Comparison of ENCODE assay signal across 1 cellular context in the genomic region with DNA sequence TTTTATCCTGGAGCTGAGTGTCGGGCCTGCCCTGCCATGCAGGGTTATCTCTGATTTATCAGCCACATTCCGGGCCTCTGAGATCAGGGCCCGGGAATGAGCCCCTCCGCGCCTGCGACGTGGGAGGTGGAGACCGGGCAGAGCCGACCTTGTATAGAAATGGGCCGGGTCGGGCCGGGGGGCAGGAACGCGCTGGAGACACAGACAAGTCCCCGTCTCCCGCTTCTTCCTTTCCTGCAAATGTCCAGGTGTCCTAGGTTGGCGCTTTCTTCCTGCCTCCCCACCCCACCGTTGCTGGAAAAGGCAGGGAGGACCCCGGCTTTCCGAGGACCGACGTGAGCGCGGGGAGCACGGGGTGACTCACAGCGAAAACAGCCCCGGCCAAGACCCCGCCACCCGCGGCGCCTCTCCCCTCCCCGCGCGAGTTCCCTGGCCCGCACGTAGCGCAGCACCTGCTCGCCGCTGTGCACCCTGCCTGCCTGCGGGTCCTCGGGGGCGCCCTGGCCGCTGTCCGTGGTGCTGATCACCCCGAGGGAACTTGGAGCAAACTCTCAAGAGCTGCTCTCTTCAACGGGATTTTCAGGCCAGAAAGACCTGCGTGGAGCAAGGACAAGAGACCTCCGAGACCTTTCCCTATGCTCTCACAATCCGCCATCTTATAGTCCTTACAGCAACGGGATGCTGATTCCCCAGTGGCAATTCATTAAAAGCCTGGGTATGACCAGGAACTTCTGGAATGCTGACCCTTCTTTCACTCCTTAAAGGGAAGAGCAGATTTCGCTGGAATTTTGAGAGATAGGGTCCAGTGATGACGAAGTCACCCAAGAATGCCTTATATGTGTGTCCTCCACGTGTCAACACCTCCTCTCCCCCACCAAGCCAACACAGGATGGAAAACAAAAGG.
A peak's percentile ranks its signal among the peaks of the same experiment; 100 is the strongest.
TF ChIP-seq lines count a peak whose summit lies in the region.

No MANE protein-coding gene starts in this region.

TF ChIP-seq in K562, 482 proteins besides CTCF, POLR2A, EP300 and RAD21 (continued from another document and continues in another):
- TF ChIP-seq POU5F1 (IDR thresholded peaks at IDR 0.05; ENCODE audit: borderline replicate concordance, low read depth, low read length, partially characterized antibody) (no peak), SMAD3 (CRISPR knock-in tag; conservative IDR thresholded peaks at IDR 0.05) (0 out of 2 replicates have a peak, but pooled peaks have one; percentile 39), SP1 (CRISPR knock-in tag; IDR thresholded peaks at IDR 0.05) (peak; percentile 25; the same call in 1 of the 2 replicates), RBM34 (IDR thresholded peaks at IDR 0.05; ENCODE audit: borderline replicate concordance, insufficient read depth, low read length) (no peak), ZNF347 (CRISPR knock-in tag; IDR thresholded peaks at IDR 0.05; ENCODE audit: low read depth) (no peak), RBM14 (IDR thresholded peaks at IDR 0.05; ENCODE audit: borderline replicate concordance, insufficient read depth, low read depth, low read length) (no peak), ZNF445 (CRISPR knock-in tag; IDR thresholded peaks at IDR 0.05; ENCODE audit: low read depth) (no peak), ZBTB7A (IDR thresholded peaks at IDR 0.05; ENCODE audit: borderline replicate concordance, control insufficient read depth, low read depth, low read length) (peak; percentile 99), ADNP (tag; IDR thresholded peaks at IDR 0.05) (no peak), RBFOX2 (IDR thresholded peaks at IDR 0.05; ENCODE audit: low read depth, low read length) (no peak), NR4A1 (CRISPR knock-in tag; IDR thresholded peaks at IDR 0.05) (no peak), NR4A1 (tag; IDR thresholded peaks at IDR 0.05) (0 out of 2 replicates have a peak, but pooled peaks have one; percentile 21), ZKSCAN8 (CRISPR knock-in tag; IDR thresholded peaks at IDR 0.05) (no peak), KLF10 (CRISPR knock-in tag; IDR thresholded peaks at IDR 0.05) (no peak), ZBTB8A (IDR thresholded peaks at IDR 0.05; ENCODE audit: partially characterized antibody) (no peak), YBX1 (IDR thresholded peaks at IDR 0.05) (no peak), MAZ (CRISPR knock-in tag; conservative IDR thresholded peaks at IDR 0.05 in 1 of 2, IDR thresholded peaks at IDR 0.05 in 1 of 2) (peak; percentile 66 to 95; a peak in 3 of 4 replicates), MTA2 (IDR thresholded peaks at IDR 0.05; ENCODE audit: low read depth) (no peak), MEF2D (tag; conservative IDR thresholded peaks at IDR 0.05; ENCODE audit: low read depth) (no peak), ZNF384 (IDR thresholded peaks at IDR 0.05; ENCODE audit: low read depth, low read length) (peak; percentile 27; the same call in 1 of the 2 replicates), FOXM1 (IDR thresholded peaks at IDR 0.05; ENCODE audit: low read depth) (no peak), FOXM1 (CRISPR knock-in tag; IDR thresholded peaks at IDR 0.05; ENCODE audit: low read depth) (peak; percentile 88; the same call in 1 of the 2 replicates), RBM15 (IDR thresholded peaks at IDR 0.05; ENCODE audit: insufficient read depth, low read length) (no peak), CBX5 (IDR thresholded peaks at IDR 0.05; ENCODE audit: borderline replicate concordance, low read depth) (peak; percentile 31; the same call in 1 of the 2 replicates), RBM17 (IDR thresholded peaks at IDR 0.05; ENCODE audit: borderline replicate concordance, low read depth, low read length) (no peak), ZNF778 (CRISPR knock-in tag; IDR thresholded peaks at IDR 0.05) (no peak), JUNB (CRISPR knock-in tag; conservative IDR thresholded peaks at IDR 0.05) (no peak), HNRNPUL1 (IDR thresholded peaks at IDR 0.05; ENCODE audit: low read length) (no peak), SREBF1 (IDR thresholded peaks at IDR 0.05; ENCODE audit: borderline replicate concordance, low read depth, low read length) (no peak), MYBL2 (IDR thresholded peaks at IDR 0.05; ENCODE audit: low read depth) (no peak), MYBL2 (CRISPR knock-in tag; IDR thresholded peaks at IDR 0.05; ENCODE audit: borderline replicate concordance) (no peak), SMARCA5 (IDR thresholded peaks at IDR 0.05) (no peak), CBX1 (IDR thresholded peaks at IDR 0.05; ENCODE audit: low read depth) (0 out of 2 replicates have a peak, but pooled peaks have one; percentile 39), ARHGAP35 (IDR thresholded peaks at IDR 0.05; ENCODE audit: partially characterized antibody) (no peak)
- TF ChIP-seq, protein P1, sequence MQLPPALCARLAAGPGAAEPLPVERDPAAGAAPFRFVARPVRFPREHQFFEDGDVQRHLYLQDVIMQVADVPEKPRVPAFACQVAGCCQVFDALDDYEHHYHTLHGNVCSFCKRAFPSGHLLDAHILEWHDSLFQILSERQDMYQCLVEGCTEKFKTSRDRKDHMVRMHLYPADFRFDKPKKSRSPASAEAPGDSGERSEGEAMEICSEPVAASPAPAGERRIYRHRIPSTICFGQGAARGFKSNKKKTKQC (CRISPR knock-in tag; IDR thresholded peaks at IDR 0.05): peak; percentile 99
- TF ChIP-seq, protein P2, sequence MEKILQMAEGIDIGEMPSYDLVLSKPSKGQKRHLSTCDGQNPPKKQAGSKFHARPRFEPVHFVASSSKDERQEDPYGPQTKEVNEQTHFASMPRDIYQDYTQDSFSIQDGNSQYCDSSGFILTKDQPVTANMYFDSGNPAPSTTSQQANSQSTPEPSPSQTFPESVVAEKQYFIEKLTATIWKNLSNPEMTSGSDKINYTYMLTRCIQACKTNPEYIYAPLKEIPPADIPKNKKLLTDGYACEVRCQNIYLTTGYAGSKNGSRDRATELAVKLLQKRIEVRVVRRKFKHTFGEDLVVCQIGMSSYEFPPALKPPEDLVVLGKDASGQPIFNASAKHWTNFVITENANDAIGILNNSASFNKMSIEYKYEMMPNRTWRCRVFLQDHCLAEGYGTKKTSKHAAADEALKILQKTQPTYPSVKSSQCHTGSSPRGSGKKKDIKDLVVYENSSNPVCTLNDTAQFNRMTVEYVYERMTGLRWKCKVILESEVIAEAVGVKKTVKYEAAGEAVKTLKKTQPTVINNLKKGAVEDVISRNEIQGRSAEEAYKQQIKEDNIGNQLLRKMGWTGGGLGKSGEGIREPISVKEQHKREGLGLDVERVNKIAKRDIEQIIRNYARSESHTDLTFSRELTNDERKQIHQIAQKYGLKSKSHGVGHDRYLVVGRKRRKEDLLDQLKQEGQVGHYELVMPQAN (IDR thresholded peaks at IDR 0.05; ENCODE audit: borderline replicate concordance): peak; percentile 35; the same call in 1 of the 2 replicates
- TF ChIP-seq, protein P3, sequence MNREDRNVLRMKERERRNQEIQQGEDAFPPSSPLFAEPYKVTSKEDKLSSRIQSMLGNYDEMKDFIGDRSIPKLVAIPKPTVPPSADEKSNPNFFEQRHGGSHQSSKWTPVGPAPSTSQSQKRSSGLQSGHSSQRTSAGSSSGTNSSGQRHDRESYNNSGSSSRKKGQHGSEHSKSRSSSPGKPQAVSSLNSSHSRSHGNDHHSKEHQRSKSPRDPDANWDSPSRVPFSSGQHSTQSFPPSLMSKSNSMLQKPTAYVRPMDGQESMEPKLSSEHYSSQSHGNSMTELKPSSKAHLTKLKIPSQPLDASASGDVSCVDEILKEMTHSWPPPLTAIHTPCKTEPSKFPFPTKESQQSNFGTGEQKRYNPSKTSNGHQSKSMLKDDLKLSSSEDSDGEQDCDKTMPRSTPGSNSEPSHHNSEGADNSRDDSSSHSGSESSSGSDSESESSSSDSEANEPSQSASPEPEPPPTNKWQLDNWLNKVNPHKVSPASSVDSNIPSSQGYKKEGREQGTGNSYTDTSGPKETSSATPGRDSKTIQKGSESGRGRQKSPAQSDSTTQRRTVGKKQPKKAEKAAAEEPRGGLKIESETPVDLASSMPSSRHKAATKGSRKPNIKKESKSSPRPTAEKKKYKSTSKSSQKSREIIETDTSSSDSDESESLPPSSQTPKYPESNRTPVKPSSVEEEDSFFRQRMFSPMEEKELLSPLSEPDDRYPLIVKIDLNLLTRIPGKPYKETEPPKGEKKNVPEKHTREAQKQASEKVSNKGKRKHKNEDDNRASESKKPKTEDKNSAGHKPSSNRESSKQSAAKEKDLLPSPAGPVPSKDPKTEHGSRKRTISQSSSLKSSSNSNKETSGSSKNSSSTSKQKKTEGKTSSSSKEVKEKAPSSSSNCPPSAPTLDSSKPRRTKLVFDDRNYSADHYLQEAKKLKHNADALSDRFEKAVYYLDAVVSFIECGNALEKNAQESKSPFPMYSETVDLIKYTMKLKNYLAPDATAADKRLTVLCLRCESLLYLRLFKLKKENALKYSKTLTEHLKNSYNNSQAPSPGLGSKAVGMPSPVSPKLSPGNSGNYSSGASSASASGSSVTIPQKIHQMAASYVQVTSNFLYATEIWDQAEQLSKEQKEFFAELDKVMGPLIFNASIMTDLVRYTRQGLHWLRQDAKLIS (CRISPR knock-in tag; IDR thresholded peaks at IDR 0.05): peak; percentile 99
- TF ChIP-seq, protein P4, sequence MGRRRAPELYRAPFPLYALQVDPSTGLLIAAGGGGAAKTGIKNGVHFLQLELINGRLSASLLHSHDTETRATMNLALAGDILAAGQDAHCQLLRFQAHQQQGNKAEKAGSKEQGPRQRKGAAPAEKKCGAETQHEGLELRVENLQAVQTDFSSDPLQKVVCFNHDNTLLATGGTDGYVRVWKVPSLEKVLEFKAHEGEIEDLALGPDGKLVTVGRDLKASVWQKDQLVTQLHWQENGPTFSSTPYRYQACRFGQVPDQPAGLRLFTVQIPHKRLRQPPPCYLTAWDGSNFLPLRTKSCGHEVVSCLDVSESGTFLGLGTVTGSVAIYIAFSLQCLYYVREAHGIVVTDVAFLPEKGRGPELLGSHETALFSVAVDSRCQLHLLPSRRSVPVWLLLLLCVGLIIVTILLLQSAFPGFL (CRISPR knock-in tag; IDR thresholded peaks at IDR 0.05): 0 out of 2 replicates have a peak, but pooled peaks have one; percentile 6
- TF ChIP-seq, protein P5, sequence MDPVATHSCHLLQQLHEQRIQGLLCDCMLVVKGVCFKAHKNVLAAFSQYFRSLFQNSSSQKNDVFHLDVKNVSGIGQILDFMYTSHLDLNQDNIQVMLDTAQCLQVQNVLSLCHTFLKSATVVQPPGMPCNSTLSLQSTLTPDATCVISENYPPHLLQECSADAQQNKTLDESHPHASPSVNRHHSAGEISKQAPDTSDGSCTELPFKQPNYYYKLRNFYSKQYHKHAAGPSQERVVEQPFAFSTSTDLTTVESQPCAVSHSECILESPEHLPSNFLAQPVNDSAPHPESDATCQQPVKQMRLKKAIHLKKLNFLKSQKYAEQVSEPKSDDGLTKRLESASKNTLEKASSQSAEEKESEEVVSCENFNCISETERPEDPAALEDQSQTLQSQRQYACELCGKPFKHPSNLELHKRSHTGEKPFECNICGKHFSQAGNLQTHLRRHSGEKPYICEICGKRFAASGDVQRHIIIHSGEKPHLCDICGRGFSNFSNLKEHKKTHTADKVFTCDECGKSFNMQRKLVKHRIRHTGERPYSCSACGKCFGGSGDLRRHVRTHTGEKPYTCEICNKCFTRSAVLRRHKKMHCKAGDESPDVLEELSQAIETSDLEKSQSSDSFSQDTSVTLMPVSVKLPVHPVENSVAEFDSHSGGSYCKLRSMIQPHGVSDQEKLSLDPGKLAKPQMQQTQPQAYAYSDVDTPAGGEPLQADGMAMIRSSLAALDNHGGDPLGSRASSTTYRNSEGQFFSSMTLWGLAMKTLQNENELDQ (CRISPR knock-in tag; IDR thresholded peaks at IDR 0.05; ENCODE audit: borderline replicate concordance): 0 out of 2 replicates have a peak, but pooled peaks have one; percentile 74
- TF ChIP-seq, protein P6, sequence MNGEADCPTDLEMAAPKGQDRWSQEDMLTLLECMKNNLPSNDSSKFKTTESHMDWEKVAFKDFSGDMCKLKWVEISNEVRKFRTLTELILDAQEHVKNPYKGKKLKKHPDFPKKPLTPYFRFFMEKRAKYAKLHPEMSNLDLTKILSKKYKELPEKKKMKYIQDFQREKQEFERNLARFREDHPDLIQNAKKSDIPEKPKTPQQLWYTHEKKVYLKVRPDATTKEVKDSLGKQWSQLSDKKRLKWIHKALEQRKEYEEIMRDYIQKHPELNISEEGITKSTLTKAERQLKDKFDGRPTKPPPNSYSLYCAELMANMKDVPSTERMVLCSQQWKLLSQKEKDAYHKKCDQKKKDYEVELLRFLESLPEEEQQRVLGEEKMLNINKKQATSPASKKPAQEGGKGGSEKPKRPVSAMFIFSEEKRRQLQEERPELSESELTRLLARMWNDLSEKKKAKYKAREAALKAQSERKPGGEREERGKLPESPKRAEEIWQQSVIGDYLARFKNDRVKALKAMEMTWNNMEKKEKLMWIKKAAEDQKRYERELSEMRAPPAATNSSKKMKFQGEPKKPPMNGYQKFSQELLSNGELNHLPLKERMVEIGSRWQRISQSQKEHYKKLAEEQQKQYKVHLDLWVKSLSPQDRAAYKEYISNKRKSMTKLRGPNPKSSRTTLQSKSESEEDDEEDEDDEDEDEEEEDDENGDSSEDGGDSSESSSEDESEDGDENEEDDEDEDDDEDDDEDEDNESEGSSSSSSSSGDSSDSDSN (IDR thresholded peaks at IDR 0.05; ENCODE audit: borderline replicate concordance in 1 of 2, low read depth in 2 of 2, low read length in 2 of 2): 0 out of 4 replicates have a peak, but pooled peaks of 1 of the 2 experiments have one; percentile 53
- TF ChIP-seq, protein P7, sequence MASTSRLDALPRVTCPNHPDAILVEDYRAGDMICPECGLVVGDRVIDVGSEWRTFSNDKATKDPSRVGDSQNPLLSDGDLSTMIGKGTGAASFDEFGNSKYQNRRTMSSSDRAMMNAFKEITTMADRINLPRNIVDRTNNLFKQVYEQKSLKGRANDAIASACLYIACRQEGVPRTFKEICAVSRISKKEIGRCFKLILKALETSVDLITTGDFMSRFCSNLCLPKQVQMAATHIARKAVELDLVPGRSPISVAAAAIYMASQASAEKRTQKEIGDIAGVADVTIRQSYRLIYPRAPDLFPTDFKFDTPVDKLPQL (IDR thresholded peaks at IDR 0.05; ENCODE audit: extremely low read depth, insufficient read length): no peak
- TF ChIP-seq, protein P8, sequence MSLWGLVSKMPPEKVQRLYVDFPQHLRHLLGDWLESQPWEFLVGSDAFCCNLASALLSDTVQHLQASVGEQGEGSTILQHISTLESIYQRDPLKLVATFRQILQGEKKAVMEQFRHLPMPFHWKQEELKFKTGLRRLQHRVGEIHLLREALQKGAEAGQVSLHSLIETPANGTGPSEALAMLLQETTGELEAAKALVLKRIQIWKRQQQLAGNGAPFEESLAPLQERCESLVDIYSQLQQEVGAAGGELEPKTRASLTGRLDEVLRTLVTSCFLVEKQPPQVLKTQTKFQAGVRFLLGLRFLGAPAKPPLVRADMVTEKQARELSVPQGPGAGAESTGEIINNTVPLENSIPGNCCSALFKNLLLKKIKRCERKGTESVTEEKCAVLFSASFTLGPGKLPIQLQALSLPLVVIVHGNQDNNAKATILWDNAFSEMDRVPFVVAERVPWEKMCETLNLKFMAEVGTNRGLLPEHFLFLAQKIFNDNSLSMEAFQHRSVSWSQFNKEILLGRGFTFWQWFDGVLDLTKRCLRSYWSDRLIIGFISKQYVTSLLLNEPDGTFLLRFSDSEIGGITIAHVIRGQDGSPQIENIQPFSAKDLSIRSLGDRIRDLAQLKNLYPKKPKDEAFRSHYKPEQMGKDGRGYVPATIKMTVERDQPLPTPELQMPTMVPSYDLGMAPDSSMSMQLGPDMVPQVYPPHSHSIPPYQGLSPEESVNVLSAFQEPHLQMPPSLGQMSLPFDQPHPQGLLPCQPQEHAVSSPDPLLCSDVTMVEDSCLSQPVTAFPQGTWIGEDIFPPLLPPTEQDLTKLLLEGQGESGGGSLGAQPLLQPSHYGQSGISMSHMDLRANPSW (CRISPR knock-in tag; IDR thresholded peaks at IDR 0.05): no peak
- TF ChIP-seq, protein P9, sequence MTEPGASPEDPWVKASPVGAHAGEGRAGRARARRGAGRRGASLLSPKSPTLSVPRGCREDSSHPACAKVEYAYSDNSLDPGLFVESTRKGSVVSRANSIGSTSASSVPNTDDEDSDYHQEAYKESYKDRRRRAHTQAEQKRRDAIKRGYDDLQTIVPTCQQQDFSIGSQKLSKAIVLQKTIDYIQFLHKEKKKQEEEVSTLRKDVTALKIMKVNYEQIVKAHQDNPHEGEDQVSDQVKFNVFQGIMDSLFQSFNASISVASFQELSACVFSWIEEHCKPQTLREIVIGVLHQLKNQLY (CRISPR knock-in tag; conservative IDR thresholded peaks at IDR 0.05): peak in 1 of 2 experiments; percentile 95; a peak in 2 of 4 replicates
